8 cellular contexts compared by ENCODE assay signal in the genomic region with DNA sequence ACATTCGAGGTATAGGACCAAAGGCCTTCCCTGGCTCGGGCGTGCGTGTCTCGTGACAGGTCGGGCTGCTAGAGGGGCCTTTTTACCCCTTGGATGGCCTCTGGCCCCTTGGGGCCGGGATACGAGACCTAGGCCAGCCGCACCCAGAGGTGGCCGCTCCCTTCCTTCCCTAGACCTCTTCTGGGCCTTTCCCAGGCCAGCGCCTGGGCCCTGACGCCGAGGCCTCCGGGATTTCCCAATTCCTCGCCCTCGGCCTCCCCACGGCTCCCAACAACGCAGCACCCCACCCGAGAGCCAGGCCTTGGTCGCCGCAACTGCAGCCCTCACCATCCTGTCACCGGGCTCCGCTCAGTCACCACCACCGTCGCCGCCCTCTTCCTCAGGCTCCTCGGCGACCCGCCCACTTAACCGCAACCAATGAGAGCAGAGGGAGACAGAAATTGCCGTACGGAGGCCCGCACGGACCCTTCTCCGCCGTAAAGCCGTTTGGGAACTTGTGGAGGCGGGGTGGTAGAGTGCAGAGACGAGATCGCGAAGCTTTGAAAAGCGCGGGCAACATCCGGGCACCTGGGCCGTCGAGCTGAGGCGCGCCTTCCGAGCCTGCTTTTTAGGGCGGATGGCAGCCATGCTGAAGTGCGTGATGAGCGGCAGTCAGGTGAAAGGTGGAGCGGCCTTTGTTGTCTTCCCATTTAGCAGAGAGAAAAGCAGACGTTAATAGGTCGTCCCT. TPM values are rescaled to one million over a fixed set of nuclear protein-coding genes. Genes with fewer than 3 reads are reported as not detected.
DNase-seq lines count a peak whose midpoint lies in the region; ATAC-seq and TF ChIP-seq lines count a peak whose summit lies in the region.

A gene (plus strand): TSS at position 610 of the 727 bp plus-strand sequence. CDS start 7 bp downstream, at position 617.
A gene (minus strand): TSS at position 390 of the 727 bp plus-strand sequence. CDS start 60 bp downstream, at position 330.

- peaks cover 32% of the 10 kb centered on the region for H3K36me3 Mint-ChIP-seq in T-helper 2 cell treated with Interferon-gamma antibody and Interleukin-4, amounts not matched to agents 5 μg/mL and 100 μg/mL, for 36 hours (ENCODE audit: low read depth)

- H3K36me3 ChIP-seq in ascending aorta (no peaks in the 10 kb centered on the region), uterus (no peaks in the 10 kb centered on the region)

- DNase-seq in NCI-H187 treated with DMSO at 0.1 percent for 48 hours (lab: John Stamatoyannopoulos, UW) (peak; percentile 91), ascending aorta (ENCODE audit: low spot score in 2 of 2) (peak; percentile 96 to 99), right cardiac atrium (peak; percentile 98 to 99 (median 99)), pulmonary artery endothelial cell (ENCODE audit: low read depth, low spot score) (peak; percentile 93), uterus (peak; percentile 97 to 98)
- peak; percentile 99 for DNase-seq in T-helper 2 cell treated with Interferon-gamma antibody and Interleukin-4, amounts not matched to agents 5 μg/mL and 100 μg/mL, for 36 hours (ENCODE audit: low spot score)

- H3K27ac Mint-ChIP-seq in T-helper 2 cell treated with Interferon-gamma antibody and Interleukin-4, amounts not matched to agents 5 μg/mL and 100 μg/mL, for 36 hours = peak within 1 kb of the TSS; percentile 98

- ATAC-seq in GM18505 (IDR thresholded peaks at IDR 0.05; ENCODE audit: unreplicated experiment) = peak; percentile 93
- ATAC-seq in HG02970 (IDR thresholded peaks at IDR 0.05; ENCODE audit: low FRiP score, unreplicated experiment) = peak; percentile 91
- peak; percentile 98 to 99 for ATAC-seq in right cardiac atrium

- H3K27me3 ChIP-seq in ascending aorta (no peaks in the 10 kb centered on the region), right cardiac atrium (ENCODE audit: control insufficient read depth, insufficient read depth) (no peaks in the 10 kb centered on the region), uterus (no peaks in the 10 kb centered on the region)

- peaks cover 7% of the 10 kb centered on the region for H3K9me3 Mint-ChIP-seq in T-helper 2 cell treated with Interferon-gamma antibody and Interleukin-4, amounts not matched to agents 5 μg/mL and 100 μg/mL, for 36 hours

- H3K4me3 ChIP-seq in ascending aorta (peak within 1 kb of the TSS; percentile 75 to 82), right cardiac atrium (ENCODE audit: low read length) (peak within 1 kb of the TSS; percentile 86), uterus (peak within 1 kb of the TSS; percentile 70 to 100)

- H3K4me1 ChIP-seq in ascending aorta = peaks cover 7 to 21% of the 10 kb centered on the region in 2 donors
- peaks cover 3% of the 10 kb centered on the region for H3K4me1 ChIP-seq in right cardiac atrium (ENCODE audit: control insufficient read depth, insufficient read depth, low read length)
- peaks cover 0 to 4% of the 10 kb centered on the region in 2 donors for H3K4me1 ChIP-seq in uterus

- peaks cover 25% of the 10 kb centered on the region for H3K4me1 Mint-ChIP-seq in T-helper 2 cell treated with Interferon-gamma antibody and Interleukin-4, amounts not matched to agents 5 μg/mL and 100 μg/mL, for 36 hours (ENCODE audit: low read depth)

- TF ChIP-seq CTCF in ascending aorta (IDR thresholded peaks at IDR 0.05) (no peak), uterus (IDR thresholded peaks at IDR 0.05) (peak in 2 of 4 experiments; percentile 12 to 41)

- TF ChIP-seq POLR2A in GM18505 (IDR thresholded peaks at IDR 0.05; ENCODE audit: borderline replicate concordance, extremely low read depth, insufficient read depth, insufficient read length) = peak; percentile 96
- peak; percentile 77 to 83 for TF ChIP-seq POLR2A in uterus (IDR thresholded peaks at IDR 0.05)

- H3K9me3 ChIP-seq in ascending aorta (no peaks in the 10 kb centered on the region), right cardiac atrium (ENCODE audit: control insufficient read depth, low read length) (no peaks in the 10 kb centered on the region), uterus (no peaks in the 10 kb centered on the region)

- peak within 1 kb of the TSS; percentile 97 for H3K4me3 Mint-ChIP-seq in T-helper 2 cell treated with Interferon-gamma antibody and Interleukin-4, amounts not matched to agents 5 μg/mL and 100 μg/mL, for 36 hours

- WGBS in right cardiac atrium = 1% methylated on average over 55 of the region's 55 CpGs

- peaks cover 4% of the 10 kb centered on the region for H3K27me3 Mint-ChIP-seq in T-helper 2 cell treated with Interferon-gamma antibody and Interleukin-4, amounts not matched to agents 5 μg/mL and 100 μg/mL, for 36 hours (ENCODE audit: low read depth)

- intact Hi-C loops in ascending aorta (cut with DNase I) = loop anchor here (1.0 to 10.0 kb wide), 5 partner anchors 34 to 243 kb away; a partner anchor contains a TSS
- intact Hi-C loops in right cardiac atrium (cut with DNase I) = loop anchor here in 1 of 4 donors (10.0 kb wide), 1 partner anchor 323 kb away; no protein-coding TSS in a partner anchor
- intact Hi-C loops in uterus (cut with DNase I; ENCODE audit: low total_unique reads) = no loop called here

- H3K27ac ChIP-seq in ascending aorta (peak within 1 kb of the TSS; percentile 92), right cardiac atrium (ENCODE audit: low read length) (peak within 1 kb of the TSS; percentile 65), uterus (peak within 1 kb of the TSS; percentile 85 to 90)

RNA-seq across cellular contexts. Expression of the first gene that starts in this region (rescaled TPM):
- not detected for total RNA-seq in ascending aorta
- total RNA-seq in right cardiac atrium = 1 to 10 TPM in 3 of 4 donors, under 1 TPM in 1; 0.82 to 3.8 (median 1.8) TPM
- 0.36 TPM for polyA plus RNA-seq in right cardiac atrium
- total RNA-seq in pulmonary artery endothelial cell = 0.25 and 0.40 TPM in 2 replicates
- 1 to 10 TPM in 2 of 4 donors, under 1 TPM in 1, not detected in 1; 0.88 to 8.4 (median 1.2) TPM for total RNA-seq in uterus

RNA-seq across cellular contexts. Expression of the second gene that starts in this region (rescaled TPM):
- total RNA-seq in ascending aorta (35.9 TPM), right cardiac atrium (100 to 1,000 TPM in 1 of 4 donors, 10 to 100 TPM in 3; 74.3 to 107 (median 85.0) TPM), pulmonary artery endothelial cell (70.8 and 117 TPM in 2 replicates), uterus (100 to 1,000 TPM in 2 of 4 donors, 10 to 100 TPM in 2; 82.5 to 195 (median 100) TPM)
- polyA plus RNA-seq in right cardiac atrium = 151 TPM

Comparison
In these comparisons a context has a peak if more than half of its experiments do, and no peak if none do; other contexts are left out.
1. Peak in every context shown above with its lines: DNase-seq, ATAC-seq, H3K4me3 ChIP-seq and H3K27ac ChIP-seq.